In genomic region chr20:1494436-1494835, GRCh38 we compare ENCODE assay signal across 24 cellular contexts. TPM values are rescaled to one million over a fixed set of nuclear protein-coding genes. Genes with fewer than 3 reads are reported as not detected.
DNase-seq lines count a peak whose midpoint lies in the region; TF ChIP-seq lines count a peak whose summit lies in the region.
"Had no signal": no experiment of that assay in that cellular context is flagged by ENCODE, and none has a peak within 500 bp of the region (broad histone marks: within the 10 kb centered on the region; RNA-seq: fewer than 3 reads in every experiment).

No MANE protein-coding gene starts in this region.

- no peaks in the 10 kb centered on the region for H4K20me1 ChIP-seq in smooth muscle cell (ENCODE audit: low read depth)

- no peaks in the 10 kb centered on the region for H3K9me3 Mint-ChIP-seq in activated CD4-positive, alpha-beta T cell treated with anti-CD3 and anti-CD28 coated beads, Interleukin-2, amount 10 ng/mL, durations not matched to agents 24 days and 14 days
- peaks cover 4% of the 10 kb centered on the region for H3K9me3 Mint-ChIP-seq in activated CD4-positive, alpha-beta T cell treated with anti-CD3 and anti-CD28 coated beads, Interleukin-2, amount 10 ng/mL, durations not matched to agents 7 days and 5 days
- H3K9me3 Mint-ChIP-seq: CD4-positive, alpha-beta T cell had no signal

- POLR2A ChIA-PET in activated CD4-positive, alpha-beta T cell treated with anti-CD3 and anti-CD28 coated beads, Interleukin-2, amount 10 ng/mL, durations not matched to agents 7 days and 5 days (lab: Charles Lee) = no interaction called here

- H3K4me1 Mint-ChIP-seq in activated CD4-positive, alpha-beta T cell treated with anti-CD3 and anti-CD28 coated beads, Interleukin-2, amount 10 ng/mL, durations not matched to agents 24 days and 14 days = peaks cover 15% of the 10 kb centered on the region
- peaks cover 23% of the 10 kb centered on the region for H3K4me1 Mint-ChIP-seq in activated CD4-positive, alpha-beta T cell treated with anti-CD3 and anti-CD28 coated beads, Interleukin-2, amount 10 ng/mL, durations not matched to agents 7 days and 5 days

- H3K27me3 ChIP-seq in smooth muscle cell (ENCODE audit: low read depth) (no peaks in the 10 kb centered on the region), esophagus squamous epithelium (no peaks in the 10 kb centered on the region)

- no peak for TF ChIP-seq POLR2A in esophagus squamous epithelium (IDR thresholded peaks at IDR 0.05)

- CTCF ChIA-PET in activated CD4-positive, alpha-beta T cell treated with anti-CD3 and anti-CD28 coated beads, Interleukin-2, amount 10 ng/mL, durations not matched to agents 7 days and 5 days (lab: Charles Lee) = no interaction called here

- H3K4me2 ChIP-seq in smooth muscle cell = peak overlapping the region; percentile 18
- H3K4me2 ChIP-seq: PC-9 had no signal

- H3K9me3 ChIP-seq in smooth muscle cell (replicated peaks; ENCODE audit: low read depth) (no peaks in the 10 kb centered on the region), esophagus squamous epithelium (no peaks in the 10 kb centered on the region)

- H3K79me2 ChIP-seq in smooth muscle cell (ENCODE audit: low read depth) = no peaks in the 10 kb centered on the region

- H3K36me3 Mint-ChIP-seq in activated CD4-positive, alpha-beta T cell treated with anti-CD3 and anti-CD28 coated beads, Interleukin-2, amount 10 ng/mL, durations not matched to agents 24 days and 14 days (ENCODE audit: low read depth) = no peaks in the 10 kb centered on the region
- no peaks in the 10 kb centered on the region for H3K36me3 Mint-ChIP-seq in activated CD4-positive, alpha-beta T cell treated with anti-CD3 and anti-CD28 coated beads, Interleukin-2, amount 10 ng/mL, durations not matched to agents 7 days and 5 days (ENCODE audit: low read depth)

- no peaks in the 10 kb centered on the region for H3F3A ChIP-seq in smooth muscle cell (ENCODE audit: low read depth)

- WGBS in smooth muscle cell (ENCODE audit: low lambda C conversion rate) = 28% methylated on average over 3 of the region's 3 CpGs
- WGBS in esophagus squamous epithelium, 2 donors = 53 to 55% methylated on average over 3 of the region's 3 CpGs

- H3K27me3 Mint-ChIP-seq in activated CD4-positive, alpha-beta T cell treated with anti-CD3 and anti-CD28 coated beads, Interleukin-2, amount 10 ng/mL, durations not matched to agents 24 days and 14 days = peaks cover 53% of the 10 kb centered on the region
- peaks cover 50% of the 10 kb centered on the region for H3K27me3 Mint-ChIP-seq in activated CD4-positive, alpha-beta T cell treated with anti-CD3 and anti-CD28 coated beads, Interleukin-2, amount 10 ng/mL, durations not matched to agents 7 days and 5 days

- no peak overlapping the region for H3K27ac Mint-ChIP-seq in activated CD4-positive, alpha-beta T cell treated with anti-CD3 and anti-CD28 coated beads, Interleukin-2, amount 10 ng/mL, durations not matched to agents 24 days and 14 days
- no peak overlapping the region for H3K27ac Mint-ChIP-seq in activated CD4-positive, alpha-beta T cell treated with anti-CD3 and anti-CD28 coated beads, Interleukin-2, amount 10 ng/mL, durations not matched to agents 7 days and 5 days
- H3K27ac Mint-ChIP-seq: CD4-positive, alpha-beta T cell had no signal

- H3K27ac ChIP-seq in coronary artery (no peak overlapping the region), smooth muscle cell (ENCODE audit: low read depth) (no peak overlapping the region), esophagus squamous epithelium (no peak overlapping the region)
- H3K27ac ChIP-seq: PC-9, SK-N-MC had no signal

- DNase-seq in activated CD4-positive, alpha-beta T cell treated with anti-CD3 and anti-CD28 coated beads, Interleukin-2, amount 10 ng/mL, durations not matched to agents 24 days and 14 days = peak; percentile 28
- no peak for DNase-seq in activated CD4-positive, alpha-beta T cell treated with anti-CD3 and anti-CD28 coated beads, Interleukin-2, amount 10 ng/mL, durations not matched to agents 7 days and 5 days
- peak; percentile 55 for DNase-seq in NAMALWA (ENCODE audit: low spot score)
- DNase-seq in coronary artery (ENCODE audit: low spot score) = peak; percentile 9
- DNase-seq in smooth muscle cell (lab: John Stamatoyannopoulos, UW; ENCODE audit: unreplicated experiment) = no peak
- DNase-seq in esophagus squamous epithelium (lab: John Stamatoyannopoulos, UW) = no peak
- DNase-seq in foreskin fibroblast = no peak
- DNase-seq in activated naive CD4-positive, alpha-beta T cell (lab: John Stamatoyannopoulos, UW) = no peak
- DNase-seq: 8988T; AML-193; CD4-positive, alpha-beta T cell; COR-L47; DMS79; NCI-H1105; NCI-H2029 treated with DMSO at 0.1 percent for 48 hours; NCI-H345; PC-9; RPMI8226; SHP77 treated with DMSO at 0.1 percent for 48 hours; SW 1271 had no signal

- H3K9ac ChIP-seq in smooth muscle cell (ENCODE audit: low read depth) = no peak overlapping the region

- no peaks in the 10 kb centered on the region for H3K4me1 ChIP-seq in smooth muscle cell (ENCODE audit: low read depth)
- H3K4me1 ChIP-seq in esophagus squamous epithelium = peaks cover 8 to 46% (median 14%) of the 10 kb centered on the region in 3 donors

- TF ChIP-seq CTCF in coronary artery (IDR thresholded peaks at IDR 0.05) (no peak), smooth muscle cell (IDR thresholded peaks at IDR 0.05; ENCODE audit: borderline replicate concordance, insufficient read depth, poor library complexity, severe bottlenecking) (no peak), esophagus squamous epithelium (IDR thresholded peaks at IDR 0.05) (no peak), foreskin fibroblast (IDR thresholded peaks at IDR 0.05; ENCODE audit: low read depth, low read length) (no peak)

- intact Hi-C loops in activated CD4-positive, alpha-beta T cell treated with anti-CD3 and anti-CD28 coated beads, Interleukin-2, amount 10 ng/mL, durations not matched to agents 24 days and 14 days (cut with micrococcal nuclease) = no loop called here
- intact Hi-C loops in esophagus squamous epithelium (cut with DNase I) = no loop called here

- H3K4me3 ChIP-seq in coronary artery = no peak overlapping the region
- H3K4me3 ChIP-seq in smooth muscle cell = no peak overlapping the region
- no peak overlapping the region for H3K4me3 ChIP-seq in esophagus squamous epithelium
- H3K4me3 ChIP-seq in foreskin fibroblast (ENCODE audit: low read depth in 1 of 2, low read length in 2 of 2) = no peak overlapping the region
- H3K4me3 ChIP-seq: PC-9, SK-N-MC had no signal

- H2AFZ ChIP-seq in smooth muscle cell (ENCODE audit: low read depth) = no peak overlapping the region
- H2AFZ ChIP-seq: PC-9 had no signal

- no peak overlapping the region for H3K4me3 Mint-ChIP-seq in activated CD4-positive, alpha-beta T cell treated with anti-CD3 and anti-CD28 coated beads, Interleukin-2, amount 10 ng/mL, durations not matched to agents 24 days and 14 days
- H3K4me3 Mint-ChIP-seq in activated CD4-positive, alpha-beta T cell treated with anti-CD3 and anti-CD28 coated beads, Interleukin-2, amount 10 ng/mL, durations not matched to agents 7 days and 5 days = no peak overlapping the region
- H3K4me3 Mint-ChIP-seq: CD4-positive, alpha-beta T cell had no signal

- H3K36me3 ChIP-seq in smooth muscle cell (ENCODE audit: low read depth) (no peaks in the 10 kb centered on the region), esophagus squamous epithelium (no peaks in the 10 kb centered on the region)

RNA-seq across cellular contexts. Expression of gene SIRPB2, which starts 3.2 kb away (rescaled TPM):
- total RNA-seq in activated CD4-positive, alpha-beta T cell treated with anti-CD3 and anti-CD28 coated beads, Interleukin-2, amount 10 ng/mL, durations not matched to agents 24 days and 14 days = not detected in 2 replicates
- total RNA-seq in activated CD4-positive, alpha-beta T cell treated with anti-CD3 and anti-CD28 coated beads, Interleukin-2, amount 10 ng/mL, durations not matched to agents 7 days and 5 days = not detected
- total RNA-seq in smooth muscle cell (not detected in 2 replicates), esophagus squamous epithelium (1 to 10 TPM; 1.2 to 5.9 (median 1.9) TPM)
- not detected in 2 replicates for polyA plus RNA-seq in smooth muscle cell
- total RNA-seq: H4, LHCN-M2 had no signal
- polyA plus RNA-seq: AG04450 had no signal

RNA-seq across cellular contexts. Expression of gene NSFL1C, which starts 27.8 kb away (rescaled TPM):
- total RNA-seq in activated CD4-positive, alpha-beta T cell treated with anti-CD3 and anti-CD28 coated beads, Interleukin-2, amount 10 ng/mL, durations not matched to agents 24 days and 14 days = 101 and 109 TPM in 2 replicates
- 10 to 100 TPM; 56.5 to 64.8 TPM for total RNA-seq in activated CD4-positive, alpha-beta T cell treated with anti-CD3 and anti-CD28 coated beads, Interleukin-2, amount 10 ng/mL, durations not matched to agents 7 days and 5 days
- 22.4 and 31.8 TPM in 2 replicates for total RNA-seq in smooth muscle cell
- 82.9 and 92.4 TPM in 2 replicates for polyA plus RNA-seq in smooth muscle cell
- 10 to 100 TPM; 41.5 to 65.6 (median 59.3) TPM for total RNA-seq in esophagus squamous epithelium

Comparison
In these comparisons a context has a peak if more than half of its experiments do, and no peak if none do; other contexts are left out.
1. DNase-seq: peak in activated CD4-positive, alpha-beta T cell treated with anti-CD3 and anti-CD28 coated beads, Interleukin-2, amount 10 ng/mL, durations not matched to agents 24 days and 14 days (single experiment), NAMALWA (single experiment) and coronary artery (single experiment); none in activated CD4-positive, alpha-beta T cell treated with anti-CD3 and anti-CD28 coated beads, Interleukin-2, amount 10 ng/mL, durations not matched to agents 7 days and 5 days (single experiment), smooth muscle cell (single experiment), esophagus squamous epithelium (single experiment), foreskin fibroblast (0 of 2) and activated naive CD4-positive, alpha-beta T cell (0 of 4).